ENCODE assay signal across 24 cellular contexts in genomic region chr11:125056931-125057330, GRCh38.
"Had no signal": no experiment of that assay in that cellular context is flagged by ENCODE, and none has a peak within 500 bp of the region (broad histone marks: within the 10 kb centered on the region; RNA-seq: fewer than 3 reads in every experiment).

No MANE protein-coding gene starts in this region.

- H3K9ac ChIP-seq: SK-N-SH had no signal

- H3K4me3 ChIP-seq: SJSA1 had no signal

- H3K9me3 ChIP-seq: SJSA1, SK-N-SH had no signal

- H3K4me2 ChIP-seq: SK-N-SH had no signal

- H3K27ac ChIP-seq: HL-60, SJSA1 had no signal

- DNase-seq: KBM-7, NCI-H1092, NCI-H1105 treated with DMSO at 0.1 percent for 48 hours, NCI-H1417 treated with DMSO at 0.1 percent for 48 hours, NCI-H146, NCI-H1694 treated with DMSO at 0.1 percent for 48 hours, NCI-H1930, NCI-H2081 treated with DMSO at 0.1 percent for 48 hours, NCI-H2171, NCI-H226, NCI-H446, NCI-H510A, NCI-H524 treated with DMSO at 0.1 percent for 48 hours, NCI-H69, NCI-H774, Right ventricle myocardium superior, RPMI8226, SIG-M5, SK-N-SH, SW 1271 had no signal

- FAIRE-seq: HTR-8/SVneo, RCC 7860 had no signal

- H3K36me3 ChIP-seq: SJSA1 had no signal

- H3K27me3 ChIP-seq: SJSA1 had no signal

- H3K4me1 ChIP-seq: SJSA1 had no signal
